ENCODE assay signal across 1 cellular context in the genomic region with DNA sequence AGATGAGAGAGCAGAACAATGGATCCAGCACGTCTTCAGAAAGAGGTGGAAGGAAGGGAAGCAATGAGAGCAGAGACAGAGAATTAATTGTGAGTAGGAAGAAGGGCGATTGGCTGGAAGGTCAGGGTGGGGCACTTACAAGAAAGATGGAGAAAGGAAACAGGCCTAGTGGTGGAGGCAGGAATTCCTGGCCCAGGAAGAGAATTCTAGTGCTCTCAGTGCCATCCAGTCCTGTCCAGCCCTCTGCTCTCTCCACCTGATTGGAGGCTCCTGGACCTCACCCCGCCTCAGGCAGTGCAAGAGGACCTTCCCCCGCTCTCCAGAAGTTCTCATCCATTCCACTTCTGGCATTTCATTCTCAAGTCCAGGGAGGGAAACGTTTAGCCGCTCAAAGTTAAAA.
TF ChIP-seq lines count a peak whose summit lies in the region.

No MANE protein-coding gene starts in this region.

TF ChIP-seq in HepG2, 621 proteins besides CTCF, POLR2A, EP300 and RAD21:
- no peak for TF ChIP-seq ZNF543 (CRISPR knock-in tag; IDR thresholded peaks at IDR 0.05)
- no peak for TF ChIP-seq ZNF652 (CRISPR knock-in tag; IDR thresholded peaks at IDR 0.05; ENCODE audit: borderline replicate concordance, low read depth)
- no peak for TF ChIP-seq FOSL1 (CRISPR knock-in tag; IDR thresholded peaks at IDR 0.05; ENCODE audit: borderline replicate concordance)
- no peak for TF ChIP-seq ZNF432 (CRISPR knock-in tag; IDR thresholded peaks at IDR 0.05; ENCODE audit: borderline replicate concordance)
- TF ChIP-seq GZF1 (CRISPR knock-in tag; IDR thresholded peaks at IDR 0.05): no peak
- no peak for TF ChIP-seq MIER2 (CRISPR knock-in tag; IDR thresholded peaks at IDR 0.05)
- no peak for TF ChIP-seq MED8 (CRISPR knock-in tag; IDR thresholded peaks at IDR 0.05; ENCODE audit: insufficient replicate concordance)
- no peak for TF ChIP-seq FOXA1 (IDR thresholded peaks at IDR 0.05)
- no peak for TF ChIP-seq FOXA1 (CRISPR knock-in tag; IDR thresholded peaks at IDR 0.05)
- no peak for TF ChIP-seq RXRA (CRISPR knock-in tag; IDR thresholded peaks at IDR 0.05)
- TF ChIP-seq, protein P1, sequence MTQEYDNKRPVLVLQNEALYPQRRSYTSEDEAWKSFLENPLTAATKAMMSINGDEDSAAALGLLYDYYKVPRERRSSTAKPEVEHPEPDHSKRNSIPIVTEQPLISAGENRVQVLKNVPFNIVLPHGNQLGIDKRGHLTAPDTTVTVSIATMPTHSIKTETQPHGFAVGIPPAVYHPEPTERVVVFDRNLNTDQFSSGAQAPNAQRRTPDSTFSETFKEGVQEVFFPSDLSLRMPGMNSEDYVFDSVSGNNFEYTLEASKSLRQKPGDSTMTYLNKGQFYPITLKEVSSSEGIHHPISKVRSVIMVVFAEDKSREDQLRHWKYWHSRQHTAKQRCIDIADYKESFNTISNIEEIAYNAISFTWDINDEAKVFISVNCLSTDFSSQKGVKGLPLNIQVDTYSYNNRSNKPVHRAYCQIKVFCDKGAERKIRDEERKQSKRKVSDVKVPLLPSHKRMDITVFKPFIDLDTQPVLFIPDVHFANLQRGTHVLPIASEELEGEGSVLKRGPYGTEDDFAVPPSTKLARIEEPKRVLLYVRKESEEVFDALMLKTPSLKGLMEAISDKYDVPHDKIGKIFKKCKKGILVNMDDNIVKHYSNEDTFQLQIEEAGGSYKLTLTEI (CRISPR knock-in tag; conservative IDR thresholded peaks at IDR 0.05): no peak
- TF ChIP-seq ZNF430 (CRISPR knock-in tag; IDR thresholded peaks at IDR 0.05): no peak
- TF ChIP-seq ZNF687 (CRISPR knock-in tag; IDR thresholded peaks at IDR 0.05): no peak
- TF ChIP-seq, protein P2, sequence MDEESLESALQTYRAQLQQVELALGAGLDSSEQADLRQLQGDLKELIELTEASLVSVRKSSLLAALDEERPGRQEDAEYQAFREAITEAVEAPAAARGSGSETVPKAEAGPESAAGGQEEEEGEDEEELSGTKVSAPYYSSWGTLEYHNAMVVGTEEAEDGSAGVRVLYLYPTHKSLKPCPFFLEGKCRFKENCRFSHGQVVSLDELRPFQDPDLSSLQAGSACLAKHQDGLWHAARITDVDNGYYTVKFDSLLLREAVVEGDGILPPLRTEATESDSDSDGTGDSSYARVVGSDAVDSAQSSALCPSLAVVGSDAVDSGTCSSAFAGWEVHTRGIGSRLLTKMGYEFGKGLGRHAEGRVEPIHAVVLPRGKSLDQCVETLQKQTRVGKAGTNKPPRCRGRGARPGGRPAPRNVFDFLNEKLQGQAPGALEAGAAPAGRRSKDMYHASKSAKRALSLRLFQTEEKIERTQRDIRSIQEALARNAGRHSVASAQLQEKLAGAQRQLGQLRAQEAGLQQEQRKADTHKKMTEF (CRISPR knock-in tag; IDR thresholded peaks at IDR 0.05): no peak
- no peak for TF ChIP-seq ZNF12 (CRISPR knock-in tag; IDR thresholded peaks at IDR 0.05)
